In genomic region chr13:50123515-50123861, GRCh38 we compare ENCODE assay signal across 8 cellular contexts.
DNase-seq lines count a peak whose midpoint lies in the region; ATAC-seq and TF ChIP-seq lines count a peak whose summit lies in the region.

No MANE protein-coding gene starts in this region.

- H3K27me3 ChIP-seq in suprapubic skin, result peaks cover 10% of the 10 kb centered on the region

- no peak for TF ChIP-seq CTCF in suprapubic skin (IDR thresholded peaks at IDR 0.05)

- TF ChIP-seq EP300 in suprapubic skin (IDR thresholded peaks at IDR 0.05), result no peak

- no peaks in the 10 kb centered on the region for H3K27me3 Mint-ChIP-seq in activated T-helper 17 cell treated with anti-CD3 and anti-CD28 coated beads, Interleukin-2, amount 50 U/mL, for 72 hours

- in situ Hi-C loops in KBM-7 (cut with MboI; ENCODE audit: low pct_unique_long_range_greater_than_20kb, low sequenced_read_pairs), result no loop called here

- peak overlapping the region; percentile 92 for H3K4me3 Mint-ChIP-seq in activated T-helper 17 cell treated with anti-CD3 and anti-CD28 coated beads, Interleukin-2, amount 50 U/mL, for 72 hours

- no peak for TF ChIP-seq POLR2A in suprapubic skin (IDR thresholded peaks at IDR 0.05)

- H3K36me3 ChIP-seq in suprapubic skin, result no peaks in the 10 kb centered on the region

- H3K36me3 Mint-ChIP-seq in activated T-helper 17 cell treated with anti-CD3 and anti-CD28 coated beads, Interleukin-2, amount 50 U/mL, for 72 hours (ENCODE audit: low read depth), result peaks cover 39% of the 10 kb centered on the region

- DNase-seq in SKM-1 treated with dmso at 0.1 percent for 144 hours (lab: John Stamatoyannopoulos, UW; ENCODE audit: unreplicated experiment) (peak; percentile 57), SKM-1 (lab: John Stamatoyannopoulos, UW; ENCODE audit: unreplicated experiment) (no peak), inferior parietal cortex (ENCODE audit: extremely low spot score) (peak; percentile 75), suprapubic skin (ENCODE audit: low spot score in 2 of 2) (no peak), KBM-7 (no peak), GM19240 (ENCODE audit: insufficient read length, low spot score) (no peak)

- H3K4me1 Mint-ChIP-seq in activated T-helper 17 cell treated with anti-CD3 and anti-CD28 coated beads, Interleukin-2, amount 50 U/mL, for 72 hours, result peaks cover 33% of the 10 kb centered on the region

- no peaks in the 10 kb centered on the region for H3K9me3 Mint-ChIP-seq in activated T-helper 17 cell treated with anti-CD3 and anti-CD28 coated beads, Interleukin-2, amount 50 U/mL, for 72 hours

- peak overlapping the region; percentile 77 for H3K4me3 ChIP-seq in suprapubic skin

- H3K4me1 ChIP-seq in suprapubic skin, result peaks cover 48% of the 10 kb centered on the region

- 7% methylated on average over 13 of the region's 13 CpGs for WGBS in suprapubic skin

- H3K27ac Mint-ChIP-seq in activated T-helper 17 cell treated with anti-CD3 and anti-CD28 coated beads, Interleukin-2, amount 50 U/mL, for 72 hours, result peak overlapping the region; percentile 83

- peak overlapping the region; percentile 100 for H3K27ac ChIP-seq in suprapubic skin

- no peaks in the 10 kb centered on the region for H3K9me3 ChIP-seq in suprapubic skin

- peak; percentile 15 for ATAC-seq in activated T-helper 17 cell treated with anti-CD3 and anti-CD28 coated beads, Interleukin-2, amount 50 U/mL, for 72 hours (replicated peaks)
- no peak for ATAC-seq in HG02840 (IDR thresholded peaks at IDR 0.05; ENCODE audit: low FRiP score, unreplicated experiment)

Comparison
In these comparisons a context has a peak if more than half of its experiments do, and no peak if none do; other contexts are left out.
1. DNase-seq: peak in SKM-1 treated with dmso at 0.1 percent for 144 hours (single experiment) and inferior parietal cortex (single experiment); none in SKM-1 (single experiment), suprapubic skin (0 of 2), KBM-7 (single experiment) and GM19240 (single experiment).